ENCODE assay signal across 22 cellular contexts in the genomic region with DNA sequence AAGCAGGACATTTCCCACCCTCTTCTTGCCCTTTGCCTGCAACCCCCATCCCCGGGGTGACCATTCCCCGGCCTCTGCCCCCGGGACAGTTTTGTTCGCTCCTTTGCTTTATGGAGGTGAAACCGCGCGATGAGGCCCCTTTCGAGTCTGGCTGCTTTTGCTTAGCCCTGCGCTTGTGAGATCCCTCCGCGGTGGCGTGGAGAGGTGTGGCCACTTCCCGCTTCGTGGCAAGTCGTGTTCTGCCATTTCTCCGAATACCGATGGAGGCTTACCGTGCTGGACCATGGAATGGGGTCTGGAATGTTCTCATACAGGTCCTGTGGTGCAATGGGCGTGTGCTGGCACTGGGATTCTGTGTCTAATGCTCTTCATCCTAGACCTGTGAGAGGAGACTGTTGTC.
A peak's percentile ranks its signal among the peaks of the same experiment; 100 is the strongest.
DNase-seq lines count a peak whose midpoint lies in the region; ATAC-seq and TF ChIP-seq lines count a peak whose summit lies in the region.
"Had no signal": no experiment of that assay in that cellular context is flagged by ENCODE, and none has a peak within 500 bp of the region (broad histone marks: within the 10 kb centered on the region; RNA-seq: fewer than 3 reads in every experiment).

No MANE protein-coding gene starts in this region.

- intact Hi-C loops in heart left ventricle (cut with DNase I) (loop anchor here in 3 of 10 donors (5.0 to 10.0 kb wide), 3 partner anchors 46 to 56 kb away; no protein-coding TSS in a partner anchor), posterior vena cava (cut with DNase I) (no loop called here), gastrocnemius medialis (cut with DNase I; ENCODE audit: low total_unique reads) (no loop called here)

- H3K36me3 Mint-ChIP-seq in glutamatergic neuron (ENCODE audit: unreplicated experiment) = peaks cover 5% of the 10 kb centered on the region
- no peaks in the 10 kb centered on the region for H3K36me3 Mint-ChIP-seq in activated naive CD8-positive, alpha-beta T cell treated with anti-CD3 and anti-CD28 coated beads for 36 hours
- H3K36me3 Mint-ChIP-seq: CD8-positive, alpha-beta T cell had no signal

- ATAC-seq in heart left ventricle = no peak
- ATAC-seq in gastrocnemius medialis = no peak
- ATAC-seq: CD8-positive, alpha-beta T cell; K562 had no signal

- H3K27ac ChIP-seq in heart left ventricle = no peak overlapping the region
- H3K27ac ChIP-seq in right atrium auricular region = no peak overlapping the region
- no peak overlapping the region for H3K27ac ChIP-seq in gastrocnemius medialis
- H3K27ac ChIP-seq: HL-60 had no signal

- H3K4me1 ChIP-seq in heart left ventricle = peaks cover 0 to 14% (median 6%) of the 10 kb centered on the region in 12 donors
- H3K4me1 ChIP-seq in right atrium auricular region = no peaks in the 10 kb centered on the region
- peaks cover 17 to 20% of the 10 kb centered on the region in 2 donors for H3K4me1 ChIP-seq in gastrocnemius medialis

- peaks cover 14% of the 10 kb centered on the region for H3K4me1 Mint-ChIP-seq in glutamatergic neuron (ENCODE audit: low read depth, unreplicated experiment)
- H3K4me1 Mint-ChIP-seq in activated naive CD8-positive, alpha-beta T cell treated with anti-CD3 and anti-CD28 coated beads for 36 hours = no peaks in the 10 kb centered on the region

- H3K4me3 ChIP-seq in heart left ventricle (no peak overlapping the region), right atrium auricular region (no peak overlapping the region), gastrocnemius medialis (no peak overlapping the region)
- H3K4me3 ChIP-seq: K562 had no signal

- no peaks in the 10 kb centered on the region for H3K36me3 ChIP-seq in heart left ventricle
- H3K36me3 ChIP-seq in right atrium auricular region = no peaks in the 10 kb centered on the region
- H3K36me3 ChIP-seq in gastrocnemius medialis = no peaks in the 10 kb centered on the region

- TF ChIP-seq POLR2A in heart left ventricle (IDR thresholded peaks at IDR 0.05) = no peak
- TF ChIP-seq POLR2A in gastrocnemius medialis (IDR thresholded peaks at IDR 0.05) = no peak

- in situ Hi-C loops in gastrocnemius medialis (cut with MboI; ENCODE audit: low sequenced_read_pairs in 4 of 4) = no loop called here

- H3K27me3 Mint-ChIP-seq in glutamatergic neuron (ENCODE audit: unreplicated experiment) = peaks cover 2% of the 10 kb centered on the region
- no peaks in the 10 kb centered on the region for H3K27me3 Mint-ChIP-seq in activated naive CD8-positive, alpha-beta T cell treated with anti-CD3 and anti-CD28 coated beads for 36 hours

- no peaks in the 10 kb centered on the region for H3K27me3 ChIP-seq in heart left ventricle
- H3K27me3 ChIP-seq in right atrium auricular region = no peaks in the 10 kb centered on the region
- no peaks in the 10 kb centered on the region for H3K27me3 ChIP-seq in gastrocnemius medialis

- no peaks in the 10 kb centered on the region for H3K9me3 ChIP-seq in heart left ventricle
- no peaks in the 10 kb centered on the region for H3K9me3 ChIP-seq in right atrium auricular region
- no peaks in the 10 kb centered on the region for H3K9me3 ChIP-seq in gastrocnemius medialis

- H3K4me3 Mint-ChIP-seq in glutamatergic neuron (ENCODE audit: unreplicated experiment) = no peak overlapping the region
- H3K4me3 Mint-ChIP-seq in activated naive CD8-positive, alpha-beta T cell treated with anti-CD3 and anti-CD28 coated beads for 36 hours = no peak overlapping the region
- H3K4me3 Mint-ChIP-seq: CD8-positive, alpha-beta T cell had no signal

- TF ChIP-seq CTCF in heart left ventricle (IDR thresholded peaks at IDR 0.05) = no peak
- TF ChIP-seq CTCF in right atrium auricular region (IDR thresholded peaks at IDR 0.05) = no peak
- no peak for TF ChIP-seq CTCF in glutamatergic neuron (IDR thresholded peaks at IDR 0.05; ENCODE audit: partially characterized antibody, unreplicated experiment)
- no peak for TF ChIP-seq CTCF in gastrocnemius medialis (IDR thresholded peaks at IDR 0.05 in 4 of 5, conservative IDR thresholded peaks at IDR 0.05 in 1 of 5)

- H3K9me3 Mint-ChIP-seq in glutamatergic neuron (ENCODE audit: unreplicated experiment) = peaks cover 11% of the 10 kb centered on the region
- H3K9me3 Mint-ChIP-seq in activated naive CD8-positive, alpha-beta T cell treated with anti-CD3 and anti-CD28 coated beads for 36 hours = no peaks in the 10 kb centered on the region
- H3K9me3 Mint-ChIP-seq: CD8-positive, alpha-beta T cell had no signal

- peak in 3 of 5 donors; percentile 18 to 24 (median 20) for DNase-seq in heart left ventricle
- DNase-seq in right atrium auricular region (ENCODE audit: low spot score) = no peak
- DNase-seq in glutamatergic neuron = peak; percentile 12
- peak; percentile 79 for DNase-seq in posterior vena cava (ENCODE audit: low spot score)
- DNase-seq in OCI-M2 (lab: John Stamatoyannopoulos, UW; ENCODE audit: unreplicated experiment) = no peak
- no peak for DNase-seq in activated naive CD8-positive, alpha-beta T cell treated with anti-CD3 and anti-CD28 coated beads for 36 hours
- no peak for DNase-seq in gastrocnemius medialis
- DNase-seq: 8988T; C1 segment of cervical spinal cord; CD8-positive, alpha-beta T cell; DND-41; MM.1S; NCI-H1048; NCI-H1417 treated with DMSO at 0.1 percent for 48 hours; NCI-H187; NCI-H446 treated with DMSO at 0.1 percent for 48 hours; NCI-H526 treated with DMSO at 0.1 percent for 48 hours; OCI-M1; RPMI8226; SHP77 treated with DMSO at 0.1 percent for 48 hours had no signal

- WGBS in heart left ventricle, 4 donors = 93 to 94% (median 94%) methylated on average over 19 of the region's 19 CpGs

- no peak overlapping the region for H3K27ac Mint-ChIP-seq in glutamatergic neuron (ENCODE audit: unreplicated experiment)
- H3K27ac Mint-ChIP-seq in activated naive CD8-positive, alpha-beta T cell treated with anti-CD3 and anti-CD28 coated beads for 36 hours = no peak overlapping the region
- H3K27ac Mint-ChIP-seq: CD8-positive, alpha-beta T cell had no signal

Comparison
In these comparisons a context has a peak if more than half of its experiments do, and no peak if none do; other contexts are left out.
1. DNase-seq: peak in heart left ventricle (3 of 5), glutamatergic neuron (single experiment) and posterior vena cava (single experiment); none in right atrium auricular region (single experiment), OCI-M2 (single experiment), activated naive CD8-positive, alpha-beta T cell treated with anti-CD3 and anti-CD28 coated beads for 36 hours (single experiment) and gastrocnemius medialis (0 of 2).